ENCODE assay signal across 1 cellular context in genomic region chr1:29967261-29967660, GRCh38.
TF ChIP-seq lines count a peak whose summit lies in the region.

No MANE protein-coding gene starts in this region.

TF ChIP-seq in H1, 55 proteins besides CTCF, POLR2A, EP300 and RAD21:
- TF ChIP-seq EZH2 (IDR thresholded peaks at IDR 0.05; ENCODE audit: low read depth, low read length, severe bottlenecking): no peak
- no peak for TF ChIP-seq CBX8 (IDR thresholded peaks at IDR 0.05; ENCODE audit: borderline replicate concordance, low read depth, low read length)
- no peak for TF ChIP-seq KDM1A (IDR thresholded peaks at IDR 0.05; ENCODE audit: borderline replicate concordance, low read length)
- no peak for TF ChIP-seq HDAC2 (IDR thresholded peaks at IDR 0.05; ENCODE audit: borderline replicate concordance in 1 of 2, low read depth in 2 of 2, low read length in 2 of 2)
- TF ChIP-seq USF2 (IDR thresholded peaks at IDR 0.05; ENCODE audit: low read length): no peak
- no peak for TF ChIP-seq TBP (IDR thresholded peaks at IDR 0.05; ENCODE audit: low read depth, low read length)
- no peak for TF ChIP-seq HDAC6 (IDR thresholded peaks at IDR 0.05; ENCODE audit: low read depth, low read length)
- no peak for TF ChIP-seq KDM5A (IDR thresholded peaks at IDR 0.05; ENCODE audit: low read length)
- TF ChIP-seq RXRA (IDR thresholded peaks at IDR 0.05; ENCODE audit: insufficient read depth, low read depth, low read length): no peak
- TF ChIP-seq SP2 (IDR thresholded peaks at IDR 0.05; ENCODE audit: low read length): no peak
- TF ChIP-seq CTBP2 (IDR thresholded peaks at IDR 0.05; ENCODE audit: borderline replicate concordance, insufficient read depth, insufficient read length, low read length): no peak
- TF ChIP-seq CHD2 (IDR thresholded peaks at IDR 0.05; ENCODE audit: low read length): no peak
